In genomic region chr4:8963533-8963932, GRCh38 we compare ENCODE assay signal across 8 cellular contexts.
DNase-seq lines count a peak whose midpoint lies in the region; ATAC-seq and TF ChIP-seq lines count a peak whose summit lies in the region.
"Not testable (repeated sequence)": the region's sequence is repeated elsewhere in the genome, so short reads cannot be mapped to it uniquely, and the experiment has no call there.

No MANE protein-coding gene starts in this region.

- not testable (repeated sequence) for H3K9me3 ChIP-seq in HUES64 (ENCODE audit: insufficient read depth, low read depth, low read length); iPS-18a (ENCODE audit: control insufficient read depth, low read depth, low read length); mucosa of descending colon; thyroid gland

- 55% methylated on average over 41 of the region's 41 CpGs for WGBS in HUES64
- no CpG with 5 or more reads among the region's 41 CpGs for WGBS in thyroid gland, 2 donors

- not testable (repeated sequence) for H3K36me3 Mint-ChIP-seq in brain; glutamatergic neuron (ENCODE audit: unreplicated experiment); progenitor cell of endocrine pancreas (ENCODE audit: insufficient read depth)

- H3K4me1 Mint-ChIP-seq in brain; glutamatergic neuron (ENCODE audit: low read depth, unreplicated experiment); progenitor cell of endocrine pancreas (ENCODE audit: low read depth): not testable (repeated sequence)

- not testable (repeated sequence) for TF ChIP-seq POLR2A in thyroid gland (IDR thresholded peaks at IDR 0.05)

- H3K27me3 Mint-ChIP-seq in brain (peaks cover 50% of the 10 kb centered on the region), glutamatergic neuron (ENCODE audit: unreplicated experiment) (peaks cover 11% of the 10 kb centered on the region), progenitor cell of endocrine pancreas (peaks cover 16% of the 10 kb centered on the region)

- not testable (repeated sequence) for ATAC-seq in mucosa of descending colon

- not testable (repeated sequence) for H3K4me1 ChIP-seq in HUES64 (ENCODE audit: insufficient read depth, low read length); iPS-18a (ENCODE audit: control insufficient read depth, low read depth, low read length); mucosa of descending colon (ENCODE audit: low read depth); thyroid gland

- H3K27ac ChIP-seq in HUES64 (ENCODE audit: low read depth, low read length); iPS-18a (ENCODE audit: low read length); thyroid gland: not testable (repeated sequence)

- H3K9ac ChIP-seq in HUES64 (ENCODE audit: low read depth, low read length); iPS-18a (ENCODE audit: low read length): not testable (repeated sequence)

- H3K4me3 ChIP-seq in HUES64 (ENCODE audit: low read length) (peak overlapping the region; percentile 46), iPS-18a (ENCODE audit: low read length) (peak overlapping the region; percentile 47), thyroid gland (replicated peaks in 1 of 3) (peak overlapping the region in 1 of 3 donors; percentile 12)
- H3K4me3 ChIP-seq in mucosa of descending colon = not testable (repeated sequence)

- peak overlapping the region; percentile 43 to 74 (median 67) for H3K4me3 Mint-ChIP-seq in brain
- H3K4me3 Mint-ChIP-seq in glutamatergic neuron (ENCODE audit: unreplicated experiment) = peak overlapping the region; percentile 68
- peak overlapping the region; percentile 50 for H3K4me3 Mint-ChIP-seq in progenitor cell of endocrine pancreas (ENCODE audit: low read depth)

- H3K27ac Mint-ChIP-seq in brain; glutamatergic neuron (ENCODE audit: unreplicated experiment); progenitor cell of endocrine pancreas: not testable (repeated sequence)

- not testable (repeated sequence) for H3K36me3 ChIP-seq in HUES64 (ENCODE audit: insufficient read depth, low read length); iPS-18a (ENCODE audit: control insufficient read depth, low read depth, low read length); mucosa of descending colon (ENCODE audit: low read depth); thyroid gland

- peak; percentile 10 for DNase-seq in ELF-1 (ENCODE audit: low read depth, low spot score)
- not testable (repeated sequence) for DNase-seq in glutamatergic neuron; progenitor cell of endocrine pancreas (ENCODE audit: low spot score, unreplicated experiment)
- peak in 2 of 3 donors; percentile 7 to 50 for DNase-seq in mucosa of descending colon
- peak; percentile 9 to 15 for DNase-seq in thyroid gland

- H3K9me3 Mint-ChIP-seq in brain; glutamatergic neuron (ENCODE audit: unreplicated experiment); progenitor cell of endocrine pancreas (ENCODE audit: low read depth): not testable (repeated sequence)

- H3K27me3 ChIP-seq in HUES64 (ENCODE audit: insufficient read depth, low read length) (peaks cover 29% of the 10 kb centered on the region), iPS-18a (ENCODE audit: control insufficient read depth, insufficient read depth, low read length) (peaks cover 12% of the 10 kb centered on the region)
- not testable (repeated sequence) for H3K27me3 ChIP-seq in thyroid gland

- intact Hi-C loops in mucosa of descending colon (cut with DNase I, micrococcal nuclease); thyroid gland (cut with DNase I): not testable (repeated sequence)

- TF ChIP-seq CTCF in brain (conservative IDR thresholded peaks at IDR 0.05); glutamatergic neuron (IDR thresholded peaks at IDR 0.05; ENCODE audit: partially characterized antibody, unreplicated experiment); mucosa of descending colon (IDR thresholded peaks at IDR 0.05); progenitor cell of endocrine pancreas (IDR thresholded peaks at IDR 0.05; ENCODE audit: unreplicated experiment); thyroid gland (IDR thresholded peaks at IDR 0.05): not testable (repeated sequence)
